In the genomic region with DNA sequence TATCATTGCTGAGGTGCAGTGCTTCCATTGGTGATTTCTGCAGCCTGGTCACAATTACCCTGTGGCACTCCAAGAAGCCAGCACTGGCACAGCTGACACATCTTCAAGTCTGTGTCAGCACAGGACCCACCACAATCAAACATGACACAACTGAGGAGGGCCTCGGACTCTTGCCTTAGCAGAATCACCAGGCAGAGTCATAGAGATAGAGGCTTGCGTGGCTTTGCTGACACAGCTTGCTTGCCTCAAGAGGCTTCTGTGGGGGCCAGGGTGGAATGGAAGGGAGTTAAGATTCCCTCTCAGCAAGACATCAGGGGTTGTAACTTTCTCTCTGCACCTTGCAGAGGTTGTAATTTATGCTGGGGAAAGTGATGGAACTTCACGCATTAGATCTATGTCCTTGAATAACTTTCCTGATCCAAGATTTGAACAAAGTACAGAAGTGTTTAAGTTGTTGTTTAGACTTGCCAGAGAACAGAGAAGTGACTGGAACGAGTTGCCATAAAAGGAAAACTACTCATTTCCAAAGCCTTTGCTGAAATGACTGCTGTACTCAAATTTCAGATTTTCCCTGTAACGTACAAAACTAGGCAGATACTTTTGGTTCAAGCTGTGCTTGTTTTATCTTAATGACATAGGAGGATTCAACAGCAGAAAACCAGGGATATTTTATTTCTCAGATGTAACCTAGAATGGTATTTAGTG, we compare ENCODE assay signal across 16 cellular contexts.
DNase-seq lines count a peak whose midpoint lies in the region; ATAC-seq, FAIRE-seq and TF ChIP-seq lines count a peak whose summit lies in the region.
"Had no signal": no experiment of that assay in that cellular context is flagged by ENCODE, and none has a peak within 500 bp of the region (broad histone marks: within the 10 kb centered on the region; RNA-seq: fewer than 3 reads in every experiment).

No MANE protein-coding gene starts in this region.

- H3K27ac ChIP-seq in osteoblast (ENCODE audit: low read depth, low read length) (peak overlapping the region; percentile 57), OCI-LY7 (ENCODE audit: low read depth, low read length, poor library complexity, severe bottlenecking) (no peak overlapping the region)
- H3K27ac ChIP-seq: BLaER1 had no signal

- H3K27ac Mint-ChIP-seq in activated CD8-positive, alpha-beta memory T cell treated with anti-CD3 and anti-CD28 coated beads, Interleukin-2, amount 10 ng/mL, durations not matched to agents 7 days and 5 days = no peak overlapping the region

- peak; percentile 12 for DNase-seq in AG04449 (ENCODE audit: low read depth, low spot score)
- peak; percentile 5 for DNase-seq in HTR-8/SVneo (ENCODE audit: insufficient read length, low spot score)
- peak; percentile 75 for DNase-seq in fibroblast of gingiva (ENCODE audit: low read depth)
- peak; percentile 88 for DNase-seq in osteoblast (ENCODE audit: insufficient read length, low spot score, missing footprints)
- DNase-seq in NCI-H748 (lab: John Stamatoyannopoulos, UW; ENCODE audit: unreplicated experiment) = no peak
- DNase-seq in activated CD8-positive, alpha-beta memory T cell treated with anti-CD3 and anti-CD28 coated beads, Interleukin-2, amount 10 ng/mL, durations not matched to agents 7 days and 5 days = no peak
- DNase-seq in OCI-LY7 (ENCODE audit: low spot score) = no peak
- no peak for DNase-seq in GM19238 (ENCODE audit: insufficient read length, low spot score)
- DNase-seq: activated CD4-positive, CD25-positive, alpha-beta regulatory T cell treated with anti-CD3 and anti-CD28 coated beads, Interleukin-2, amount 50 U/mL, for 72 hours; activated gamma-delta T cell; effector memory CD4-positive, alpha-beta T cell; GOT3; SK-N-SH had no signal

- no peak for ATAC-seq in activated CD8-positive, alpha-beta memory T cell treated with anti-CD3 and anti-CD28 coated beads, Interleukin-2, amount 10 ng/mL, durations not matched to agents 7 days and 5 days

- FAIRE-seq in HTR-8/SVneo (lab: Jason Lieb, UNC) = peak; percentile 60
- FAIRE-seq: G401.6, islet of Langerhans had no signal

- no peaks in the 10 kb centered on the region for H3K9me2 ChIP-seq in OCI-LY7 (ENCODE audit: insufficient read depth, low read length)
- H3K9me2 ChIP-seq: SK-N-SH had no signal

- no peaks in the 10 kb centered on the region for H3K36me3 ChIP-seq in osteoblast (ENCODE audit: insufficient read depth, low read length)
- no peaks in the 10 kb centered on the region for H3K36me3 ChIP-seq in OCI-LY7 (ENCODE audit: insufficient read depth, low read length)
- H3K36me3 ChIP-seq: BLaER1 had no signal

- H3K4me2 ChIP-seq in osteoblast (ENCODE audit: insufficient read depth, low read length) (peak overlapping the region; percentile 77), OCI-LY7 (ENCODE audit: low read length) (no peak overlapping the region)
- H3K4me2 ChIP-seq: BLaER1, SK-N-SH had no signal

- no peaks in the 10 kb centered on the region for H3K36me3 Mint-ChIP-seq in activated CD8-positive, alpha-beta memory T cell treated with anti-CD3 and anti-CD28 coated beads, Interleukin-2, amount 10 ng/mL, durations not matched to agents 7 days and 5 days

- H3K27me3 Mint-ChIP-seq in activated CD8-positive, alpha-beta memory T cell treated with anti-CD3 and anti-CD28 coated beads, Interleukin-2, amount 10 ng/mL, durations not matched to agents 7 days and 5 days = no peaks in the 10 kb centered on the region

- no TSS peak for BruUV-seq in OCI-LY7 (replicated peaks; lab: Mats Ljungman, UMichigan)

- TF ChIP-seq CTCF in AG04449 (IDR thresholded peaks at IDR 0.05; ENCODE audit: insufficient read depth, low read length, missing control alignments) (no peak), osteoblast (IDR thresholded peaks at IDR 0.05; ENCODE audit: extremely low read depth, low read depth, low read length) (no peak), OCI-LY7 (conservative IDR thresholded peaks at IDR 0.05; ENCODE audit: low read length) (no peak)

- POLR2A ChIA-PET in AG04449 (lab: Yijun Ruan, JAX) = no interaction called here
- POLR2A ChIA-PET in OCI-LY7 (lab: Charles Lee) = no interaction called here

- H3K4me3 ChIP-seq in AG04449 (ENCODE audit: low read depth, low read length) (no peak overlapping the region), osteoblast (ENCODE audit: insufficient read depth, low read length) (peak overlapping the region; percentile 52), OCI-LY7 (ENCODE audit: low read depth, low read length, poor library complexity, severe bottlenecking) (no peak overlapping the region)
- H3K4me3 ChIP-seq: BLaER1 had no signal

- H3K4me1 ChIP-seq in osteoblast (ENCODE audit: insufficient read depth, low read length) = peaks cover 6% of the 10 kb centered on the region
- H3K4me1 ChIP-seq in OCI-LY7 (ENCODE audit: insufficient read depth, low read length, poor library complexity, severe bottlenecking) = no peaks in the 10 kb centered on the region
- H3K4me1 ChIP-seq: BLaER1 had no signal

- H3K79me2 ChIP-seq in osteoblast (ENCODE audit: insufficient read depth, low read length) (no peaks in the 10 kb centered on the region), OCI-LY7 (ENCODE audit: insufficient read depth, low read depth, low read length) (no peaks in the 10 kb centered on the region)

- CTCF ChIA-PET in AG04449 (lab: Yijun Ruan, JAX) = no interaction called here
- CTCF ChIA-PET in activated CD8-positive, alpha-beta memory T cell treated with anti-CD3 and anti-CD28 coated beads, Interleukin-2, amount 10 ng/mL, durations not matched to agents 7 days and 5 days (lab: Charles Lee) = no interaction called here
- CTCF ChIA-PET in OCI-LY7 (lab: Charles Lee; ENCODE audit: unreplicated experiment) = no interaction called here

- no peaks in the 10 kb centered on the region for H3K4me1 Mint-ChIP-seq in activated CD8-positive, alpha-beta memory T cell treated with anti-CD3 and anti-CD28 coated beads, Interleukin-2, amount 10 ng/mL, durations not matched to agents 7 days and 5 days

- H4K20me1 ChIP-seq in osteoblast (ENCODE audit: insufficient read depth, low read length) (no peaks in the 10 kb centered on the region), OCI-LY7 (ENCODE audit: insufficient read depth, low read length) (no peaks in the 10 kb centered on the region)
- H4K20me1 ChIP-seq: BLaER1 had no signal

- H2AFZ ChIP-seq in osteoblast (ENCODE audit: low read length) (peak overlapping the region; percentile 84), OCI-LY7 (ENCODE audit: low read length) (no peak overlapping the region)

- no peaks in the 10 kb centered on the region for H3K9me3 Mint-ChIP-seq in activated CD8-positive, alpha-beta memory T cell treated with anti-CD3 and anti-CD28 coated beads, Interleukin-2, amount 10 ng/mL, durations not matched to agents 7 days and 5 days (ENCODE audit: low read depth)

- H3K9me3 ChIP-seq in osteoblast (ENCODE audit: low read depth, low read length) (no peaks in the 10 kb centered on the region), OCI-LY7 (ENCODE audit: low read length) (no peaks in the 10 kb centered on the region)
- H3K9me3 ChIP-seq: SK-N-SH had no signal

- H3K27me3 ChIP-seq in osteoblast (ENCODE audit: insufficient read depth, low read length) = no peaks in the 10 kb centered on the region
- H3K27me3 ChIP-seq: BLaER1 had no signal

- intact Hi-C loops in OCI-LY7 (cut with micrococcal nuclease; ENCODE audit: unreplicated experiment) = no loop called here

- H3K4me3 Mint-ChIP-seq in activated CD8-positive, alpha-beta memory T cell treated with anti-CD3 and anti-CD28 coated beads, Interleukin-2, amount 10 ng/mL, durations not matched to agents 7 days and 5 days = no peak overlapping the region

Comparison
In these comparisons a context has a peak if more than half of its experiments do, and no peak if none do; other contexts are left out.
1. DNase-seq: peak in AG04449 (single experiment), HTR-8/SVneo (single experiment), fibroblast of gingiva (single experiment) and osteoblast (single experiment); none in NCI-H748 (single experiment), activated CD8-positive, alpha-beta memory T cell treated with anti-CD3 and anti-CD28 coated beads, Interleukin-2, amount 10 ng/mL, durations not matched to agents 7 days and 5 days (single experiment), OCI-LY7 (single experiment) and GM19238 (single experiment).